Comparison of ENCODE assay signal across 9 cellular contexts in the genomic region with DNA sequence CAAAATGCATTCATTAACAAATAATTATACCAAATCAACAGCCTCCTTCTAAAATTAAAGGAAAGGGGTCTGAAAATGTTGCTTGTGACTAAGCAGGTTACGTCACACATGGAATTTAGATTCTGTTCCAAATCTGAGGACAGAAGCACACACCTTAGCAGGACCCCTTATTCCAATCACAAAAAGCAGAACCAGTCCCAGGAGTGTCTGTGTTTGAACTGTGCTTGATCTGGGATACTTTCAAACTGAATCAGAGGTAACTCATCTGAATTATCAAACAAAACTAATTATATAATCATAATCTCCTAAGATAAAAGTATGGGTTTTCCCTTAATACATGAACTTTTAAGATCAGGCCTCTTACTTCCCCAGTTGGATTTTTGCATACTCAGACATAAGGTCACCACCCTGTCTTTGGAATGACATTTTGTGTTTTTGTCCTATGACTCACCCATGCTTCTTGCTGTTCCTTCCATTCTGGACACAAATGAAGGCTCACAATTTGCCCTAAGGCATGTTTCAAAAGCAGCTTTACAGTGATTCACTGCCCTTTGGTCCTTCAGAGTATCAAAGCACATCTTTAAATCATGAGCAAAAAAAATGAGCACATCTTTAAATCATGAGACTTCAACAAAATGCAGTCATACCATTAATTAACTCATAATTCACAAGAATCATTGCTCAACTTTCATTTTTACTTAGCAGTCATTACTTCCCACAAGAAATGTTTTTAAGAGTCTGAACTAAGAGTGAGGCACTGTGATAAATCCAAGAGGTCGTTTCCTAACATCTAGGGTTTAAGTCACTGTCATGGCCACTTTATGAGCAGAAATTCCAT. TPM values are rescaled to one million over a fixed set of nuclear protein-coding genes. Genes with fewer than 3 reads are reported as not detected.
A peak's percentile ranks its signal among the peaks of the same experiment; 100 is the strongest.
DNase-seq lines count a peak whose midpoint lies in the region; ATAC-seq, FAIRE-seq and TF ChIP-seq lines count a peak whose summit lies in the region.
"Had no signal": no experiment of that assay in that cellular context is flagged by ENCODE, and none has a peak within 500 bp of the region (broad histone marks: within the 10 kb centered on the region; RNA-seq: fewer than 3 reads in every experiment).

No MANE protein-coding gene starts in this region.

- H3K27me3 ChIP-seq in HAP-1 (ENCODE audit: low read depth): no peaks in the 10 kb centered on the region
- H3K27me3 ChIP-seq: colonic mucosa had no signal

- H3K36me3 Mint-ChIP-seq in T-helper 17 cell (ENCODE audit: low read depth): no peaks in the 10 kb centered on the region

- H3K9me3 ChIP-seq in HAP-1 (no peaks in the 10 kb centered on the region), T-helper 17 cell (ENCODE audit: control insufficient read depth, low read length, poor library complexity, severe bottlenecking) (no peaks in the 10 kb centered on the region)
- H3K9me3 ChIP-seq: colonic mucosa had no signal

- TF ChIP-seq POLR2A in GM12892 (IDR thresholded peaks at IDR 0.05; ENCODE audit: low read depth, low read length): no peak

- intact Hi-C loops in left cardiac atrium (cut with DNase I): no loop called here

- peak; percentile 65 to 85 for DNase-seq in HAP-1 (ENCODE audit: low spot score in 2 of 2)
- DNase-seq in T-helper 17 cell: no peak
- no peak for DNase-seq in left cardiac atrium
- DNase-seq in NCI-H524 treated with DMSO at 0.1 percent for 48 hours (lab: John Stamatoyannopoulos, UW): no peak
- DNase-seq in NCI-H2081 treated with DMSO at 0.1 percent for 48 hours (lab: John Stamatoyannopoulos, UW): no peak
- DNase-seq in stimulated activated naive CD4-positive, alpha-beta T cell treated with Interleukin-2 at 50 U/mL for 16 hours (lab: John Stamatoyannopoulos, UW): no peak
- no peak for DNase-seq in GM12892 (ENCODE audit: insufficient read length)
- DNase-seq: colonic mucosa had no signal

- H3K4me3 Mint-ChIP-seq in T-helper 17 cell: no peak overlapping the region

- no peaks in the 10 kb centered on the region for H3K27me3 Mint-ChIP-seq in T-helper 17 cell

- H3K4me3 ChIP-seq in HAP-1 (no peak overlapping the region), skin epidermis (no peak overlapping the region)
- H3K4me3 ChIP-seq: colonic mucosa had no signal

- in situ Hi-C loops in HAP-1 (cut with MboI; ENCODE audit: low sequenced_read_pairs): no loop called here

- H3K4me1 Mint-ChIP-seq in T-helper 17 cell: no peaks in the 10 kb centered on the region

- no peak overlapping the region for H3K27ac Mint-ChIP-seq in T-helper 17 cell

- no peaks in the 10 kb centered on the region for H3K36me3 ChIP-seq in HAP-1 (replicated peaks)
- H3K36me3 ChIP-seq: colonic mucosa had no signal

- peak overlapping the region in 16 of 21 experiments; percentile 16 to 71 (median 54) for H3K27ac ChIP-seq in skin epidermis
- H3K27ac ChIP-seq: colonic mucosa had no signal

- ATAC-seq in T-helper 17 cell (peak; percentile 36), left cardiac atrium (peak; percentile 66 to 94)

- H3K4me1 ChIP-seq in HAP-1: peaks cover 10% of the 10 kb centered on the region
- H3K4me1 ChIP-seq: colonic mucosa had no signal

- FAIRE-seq in GM12892 (lab: Jason Lieb, UNC): no peak

RNA-seq across cellular contexts. Expression of gene SEMA3C, which starts 35.4 kb away (rescaled TPM):
- total RNA-seq in T-helper 17 cell: under 1 TPM; 0.26 to 0.62 TPM
- 10 to 100 TPM; 37.4 to 44.1 TPM for total RNA-seq in left cardiac atrium
- polyA plus RNA-seq in GM12892 (2012; ENCODE audit: missing spikeins): not detected

Comparison
In these comparisons a context has a peak if more than half of its experiments do, and no peak if none do; other contexts are left out.
1. DNase-seq: peak in HAP-1 (2 of 2); none in T-helper 17 cell (0 of 3), left cardiac atrium (single experiment), NCI-H524 treated with DMSO at 0.1 percent for 48 hours (single experiment), NCI-H2081 treated with DMSO at 0.1 percent for 48 hours (single experiment), stimulated activated naive CD4-positive, alpha-beta T cell treated with Interleukin-2 at 50 U/mL for 16 hours (single experiment) and GM12892 (single experiment).
2. RNA of gene SEMA3C, which starts 35.4 kb away (total RNA-seq): 37.4 to 44.1 TPM in left cardiac atrium; 0.26 to 0.62 TPM in T-helper 17 cell; every median in the first group is over 10 times any median in the second.